10 cellular contexts compared by ENCODE assay signal in genomic region chr10:96758423-96758822, GRCh38. TPM values are rescaled to one million over a fixed set of nuclear protein-coding genes. Genes with fewer than 3 reads are reported as not detected.
DNase-seq lines count a peak whose midpoint lies in the region; ATAC-seq lines count a peak whose summit lies in the region.
"Had no signal": no experiment of that assay in that cellular context is flagged by ENCODE, and none has a peak within 500 bp of the region (broad histone marks: within the 10 kb centered on the region; RNA-seq: fewer than 3 reads in every experiment).

No MANE protein-coding gene starts in this region.

- no peak overlapping the region for H3K27ac Mint-ChIP-seq in stimulated activated naive CD8-positive, alpha-beta T cell treated with anti-CD3 and anti-CD28 coated beads, Interleukin-15, amount 100 ng/mL, for 72 hours

- no peak overlapping the region for H3K4me3 Mint-ChIP-seq in stimulated activated naive CD8-positive, alpha-beta T cell treated with anti-CD3 and anti-CD28 coated beads, Interleukin-15, amount 100 ng/mL, for 72 hours

- no peaks in the 10 kb centered on the region for H3K9me3 Mint-ChIP-seq in stimulated activated naive CD8-positive, alpha-beta T cell treated with anti-CD3 and anti-CD28 coated beads, Interleukin-15, amount 100 ng/mL, for 72 hours

- peak; percentile 49 for ATAC-seq in stimulated activated naive CD8-positive, alpha-beta T cell treated with anti-CD3 and anti-CD28 coated beads, Interleukin-15, Interleukin-2, amounts not matched to agents 100 U/mL and 50 U/mL, for 24 hours
- no peak for ATAC-seq in stimulated activated naive CD8-positive, alpha-beta T cell treated with anti-CD3 and anti-CD28 coated beads, Interleukin-15, amount 100 ng/mL, for 72 hours
- peak; percentile 90 for ATAC-seq in HG03139 (IDR thresholded peaks at IDR 0.05; ENCODE audit: unreplicated experiment)

- H3K27me3 Mint-ChIP-seq in stimulated activated naive CD8-positive, alpha-beta T cell treated with anti-CD3 and anti-CD28 coated beads, Interleukin-15, amount 100 ng/mL, for 72 hours: no peaks in the 10 kb centered on the region

- no peak for DNase-seq in stimulated activated naive CD8-positive, alpha-beta T cell treated with anti-CD3 and anti-CD28 coated beads, Interleukin-15, Interleukin-2, amounts not matched to agents 100 U/mL and 50 U/mL, for 24 hours
- no peak for DNase-seq in stimulated activated naive CD8-positive, alpha-beta T cell treated with anti-CD3 and anti-CD28 coated beads, Interleukin-15, amount 100 ng/mL, for 72 hours
- DNase-seq in SKM-1 treated with dmso at 0.1 percent for 144 hours (lab: John Stamatoyannopoulos, UW; ENCODE audit: unreplicated experiment): peak; percentile 74
- no peak for DNase-seq in NCI-H526 treated with DMSO at 0.1 percent for 48 hours (lab: John Stamatoyannopoulos, UW)
- no peak for DNase-seq in mucosa of gallbladder (ENCODE audit: low spot score)
- DNase-seq in activated CD4-positive, CD25-positive, alpha-beta regulatory T cell treated with anti-CD3 and anti-CD28 coated beads, Interleukin-2, amount 50 U/mL, for 72 hours: no peak
- DNase-seq in NCI-H774 (lab: John Stamatoyannopoulos, UW): no peak
- DNase-seq: ovary had no signal

- no peaks in the 10 kb centered on the region for H3K4me1 Mint-ChIP-seq in stimulated activated naive CD8-positive, alpha-beta T cell treated with anti-CD3 and anti-CD28 coated beads, Interleukin-15, amount 100 ng/mL, for 72 hours

RNA-seq across cellular contexts. Expression of gene PIK3AP1, which starts 38.1 kb away (rescaled TPM):
- 68.2 TPM for total RNA-seq in mucosa of gallbladder
- total RNA-seq: RPMI7951 had no signal
